Comparison of ENCODE assay signal across 23 cellular contexts in the genomic region with DNA sequence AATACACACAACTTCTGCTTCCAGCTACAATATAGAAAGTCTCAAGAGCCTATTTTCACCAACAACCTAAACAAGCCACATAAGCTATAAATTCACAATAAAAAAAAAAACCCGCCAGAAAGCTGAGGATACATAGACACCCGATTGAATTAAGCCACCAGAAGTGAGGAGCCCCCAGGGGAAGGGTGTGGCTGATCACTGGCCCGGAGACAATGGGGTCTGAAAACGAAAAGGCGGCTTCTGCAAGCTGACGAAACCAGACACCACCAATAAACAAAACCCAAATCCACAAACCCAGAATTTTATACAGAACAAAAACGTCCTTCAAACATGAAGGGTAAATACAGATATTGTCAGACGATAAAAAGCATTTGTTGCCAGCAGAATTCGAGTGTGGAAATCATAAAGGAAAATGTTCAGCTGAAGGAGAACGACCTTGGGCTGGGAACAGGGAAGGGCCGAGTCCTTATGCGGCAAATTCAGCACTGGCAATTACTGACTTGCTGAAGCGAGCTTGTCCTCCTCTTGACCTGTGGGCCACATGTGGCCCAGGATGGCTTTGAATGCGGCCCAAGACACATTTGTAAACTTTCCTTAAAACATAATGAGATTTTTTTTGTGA. TPM values are rescaled to one million over a fixed set of nuclear protein-coding genes. Genes with fewer than 3 reads are reported as not detected.
DNase-seq lines count a peak whose midpoint lies in the region; ATAC-seq, FAIRE-seq and TF ChIP-seq lines count a peak whose summit lies in the region.
"Had no signal": no experiment of that assay in that cellular context is flagged by ENCODE, and none has a peak within 500 bp of the region (broad histone marks: within the 10 kb centered on the region; RNA-seq: fewer than 3 reads in every experiment).

No MANE protein-coding gene starts in this region.

- H3K27ac Mint-ChIP-seq in activated naive CD4-positive, alpha-beta T cell treated with anti-CD3 and anti-CD28 coated beads, Interleukin-2, amount 50 U/mL, for 72 hours, result no peak overlapping the region
- H3K27ac Mint-ChIP-seq in activated naive CD8-positive, alpha-beta T cell treated with anti-CD3 and anti-CD28 coated beads for 36 hours, result no peak overlapping the region
- H3K27ac Mint-ChIP-seq in activated T-cell treated with anti-CD3 and anti-CD28 coated beads, Interleukin-2, amount 50 U/mL, for 24 hours, result no peak overlapping the region

- no peaks in the 10 kb centered on the region for H3K4me1 Mint-ChIP-seq in activated naive CD8-positive, alpha-beta T cell treated with anti-CD3 and anti-CD28 coated beads for 36 hours
- no peaks in the 10 kb centered on the region for H3K4me1 Mint-ChIP-seq in activated T-cell treated with anti-CD3 and anti-CD28 coated beads, Interleukin-2, amount 50 U/mL, for 24 hours (ENCODE audit: low read depth)
- H3K4me1 Mint-ChIP-seq: neural crest cell had no signal

- no peak for TF ChIP-seq POLR2A in HepG2 (IDR thresholded peaks at IDR 0.05; ENCODE audit: insufficient read depth in 1 of 2, low read depth in 2 of 2, low read length in 2 of 2)

- WGBS in HepG2 (ENCODE audit: low lambda C conversion rate), result 22% methylated on average over 14 of the region's 14 CpGs

- no peak overlapping the region for H3K27ac ChIP-seq in HepG2 (ENCODE audit: extremely low read length, insufficient read depth, low read length)
- H3K27ac ChIP-seq: testis, VCaP had no signal

- no peak overlapping the region for H3K4me3 ChIP-seq in HepG2 (replicated peaks in 1 of 3; ENCODE audit: insufficient read depth in 1 of 3, low read depth in 2 of 3, low read length in 3 of 3)
- H3K4me3 ChIP-seq: testis had no signal

- no peak overlapping the region for H3K9ac ChIP-seq in HepG2 (ENCODE audit: insufficient read depth, low read depth, low read length)

- TF ChIP-seq RAD21 in HepG2 (CRISPR knock-in tag; IDR thresholded peaks at IDR 0.05), result no peak

- H3K4me3 Mint-ChIP-seq in activated naive CD8-positive, alpha-beta T cell treated with anti-CD3 and anti-CD28 coated beads for 36 hours, result no peak overlapping the region
- no peak overlapping the region for H3K4me3 Mint-ChIP-seq in activated T-cell treated with anti-CD3 and anti-CD28 coated beads, Interleukin-2, amount 50 U/mL, for 24 hours
- H3K4me3 Mint-ChIP-seq: activated T-cell treated with anti-CD3 and anti-CD28 coated beads, Interleukin-2, amount 50 U/mL, for 4 hours; neural crest cell had no signal

- no peaks in the 10 kb centered on the region for H4K20me1 ChIP-seq in HepG2 (ENCODE audit: insufficient read depth, low read length)

- peaks cover 6 to 14% of the 10 kb centered on the region in 2 donors for H3K9me3 Mint-ChIP-seq in activated naive CD4-positive, alpha-beta T cell treated with anti-CD3 and anti-CD28 coated beads, Interleukin-2, amount 50 U/mL, for 72 hours
- peaks cover 18% of the 10 kb centered on the region for H3K9me3 Mint-ChIP-seq in activated naive CD8-positive, alpha-beta T cell treated with anti-CD3 and anti-CD28 coated beads for 36 hours
- H3K9me3 Mint-ChIP-seq in activated T-cell treated with anti-CD3 and anti-CD28 coated beads, Interleukin-2, amount 50 U/mL, for 24 hours, result peaks cover 14% of the 10 kb centered on the region

- DNase-seq in DMS79 treated with DMSO at 0.1 percent for 48 hours (lab: John Stamatoyannopoulos, UW), result peak; percentile 88
- DNase-seq in NCI-H146 (lab: John Stamatoyannopoulos, UW), result peak; percentile 48
- peak; percentile 48 for DNase-seq in NCI-H526 treated with DMSO at 0.1 percent for 48 hours (lab: John Stamatoyannopoulos, UW)
- peak; percentile 33 for DNase-seq in mesenteric fat pad (ENCODE audit: low spot score)
- no peak for DNase-seq in HepG2 (ENCODE audit: low spot score)
- no peak for DNase-seq in activated naive CD4-positive, alpha-beta T cell treated with anti-CD3 and anti-CD28 coated beads, Interleukin-2, amount 50 U/mL, for 72 hours (ENCODE audit: low spot score in 2 of 2)
- DNase-seq in activated naive CD8-positive, alpha-beta T cell treated with anti-CD3 and anti-CD28 coated beads for 36 hours, result no peak
- DNase-seq in activated T-cell treated with anti-CD3 and anti-CD28 coated beads, Interleukin-2, amount 50 U/mL, for 24 hours, result no peak
- DNase-seq: activated CD4-positive, alpha-beta T cell treated with anti-CD3 and anti-CD28 coated beads, Interleukin-2, amount 50 U/mL, for 48 hours; activated naive CD4-positive, alpha-beta T cell treated with anti-CD3 and anti-CD28 coated beads, Interleukin-2, amount 50 U/mL, for 16 hours; activated T-cell treated with anti-CD3 and anti-CD28 coated beads, Interleukin-2, amount 50 U/mL, for 4 hours; HCEC 1CT; hippocampal formation; Kasumi-1; NCI-H1694 treated with DMSO at 0.1 percent for 48 hours; Right ventricle myocardium superior; stimulated activated CD4-positive, alpha-beta T cell treated with anti-CD3 and anti-CD28 coated beads, Interleukin-12 subunit alpha, Interleukin-12 subunit beta, amount 100 ng/mL, for 4 hours; testis had no signal

- FAIRE-seq in HepG2 (lab: Jason Lieb, UNC), result no peak
- FAIRE-seq: colon, G401.6, keratinocyte had no signal

- TF ChIP-seq EP300 in HepG2 (IDR thresholded peaks at IDR 0.05; ENCODE audit: low read depth in 2 of 2, low read length in 2 of 2), result no peak
- no peak for TF ChIP-seq EP300 in HepG2 (CRISPR knock-in tag; IDR thresholded peaks at IDR 0.05; ENCODE audit: borderline replicate concordance)

- no TSS peak for BruUV-seq in HepG2 (replicated peaks; lab: Mats Ljungman, UMichigan)

- peaks cover 5% of the 10 kb centered on the region; the same call in 1 of the 2 replicates for H3K9me3 ChIP-seq in HepG2 (ENCODE audit: low read length)
- H3K9me3 ChIP-seq: testis had no signal

- intact Hi-C loops in HepG2 (cut with micrococcal nuclease; ENCODE audit: unreplicated experiment), result no loop called here

- CTCF ChIA-PET in HepG2 (lab: Yijun Ruan, JAX; ENCODE audit: low intra/inter-chr PET ratio, low total read pairs), result no interaction called here

- H3K79me2 ChIP-seq in HepG2 (ENCODE audit: insufficient read depth, low read length), result no peaks in the 10 kb centered on the region

- no peak overlapping the region for H2AFZ ChIP-seq in HepG2 (ENCODE audit: low read length)

- TF ChIP-seq CTCF in HepG2 (CRISPR knock-in tag; IDR thresholded peaks at IDR 0.05), result no peak

- in situ Hi-C loops in HepG2 (cut with HindIII; ENCODE audit: extremely low pct_ligation_motif_present, low pct_unique_long_range_greater_than_20kb), result no loop called here

- H3K27me3 ChIP-seq in HepG2 (ENCODE audit: control insufficient read depth in 1 of 2, insufficient read depth in 2 of 2, low read length in 2 of 2), result peaks cover 8 to 72% of the 10 kb centered on the region in 2 experiments
- H3K27me3 ChIP-seq: testis had no signal

- H3K4me2 ChIP-seq in HepG2 (ENCODE audit: low read depth, low read length), result no peak overlapping the region

- no peaks in the 10 kb centered on the region for H3K36me3 ChIP-seq in HepG2 (replicated peaks in 1 of 2; ENCODE audit: control insufficient read depth in 1 of 2, insufficient read depth in 2 of 2, low read length in 2 of 2)

- peaks cover 8 to 16% of the 10 kb centered on the region in 2 donors for H3K36me3 Mint-ChIP-seq in activated naive CD4-positive, alpha-beta T cell treated with anti-CD3 and anti-CD28 coated beads, Interleukin-2, amount 50 U/mL, for 72 hours
- H3K36me3 Mint-ChIP-seq in activated naive CD8-positive, alpha-beta T cell treated with anti-CD3 and anti-CD28 coated beads for 36 hours, result no peaks in the 10 kb centered on the region
- H3K36me3 Mint-ChIP-seq in activated T-cell treated with anti-CD3 and anti-CD28 coated beads, Interleukin-2, amount 50 U/mL, for 24 hours (ENCODE audit: low read depth), result no peaks in the 10 kb centered on the region

- POLR2A ChIA-PET in HepG2 (lab: Yijun Ruan, JAX), result no interaction called here

- ATAC-seq in HepG2, result no peak
- no peak for ATAC-seq in activated naive CD4-positive, alpha-beta T cell treated with anti-CD3 and anti-CD28 coated beads, Interleukin-2, amount 50 U/mL, for 72 hours
- ATAC-seq: activated T-cell treated with anti-CD3 and anti-CD28 coated beads, Interleukin-2, amount 50 U/mL, for 4 hours had no signal

- H3K4me1 ChIP-seq in HepG2 (ENCODE audit: insufficient read depth, low read length), result no peaks in the 10 kb centered on the region
- H3K4me1 ChIP-seq: testis had no signal

- peaks cover 32% of the 10 kb centered on the region for H3K27me3 Mint-ChIP-seq in activated naive CD8-positive, alpha-beta T cell treated with anti-CD3 and anti-CD28 coated beads for 36 hours
- H3K27me3 Mint-ChIP-seq in activated T-cell treated with anti-CD3 and anti-CD28 coated beads, Interleukin-2, amount 50 U/mL, for 24 hours, result peaks cover 33% of the 10 kb centered on the region

RNA-seq across cellular contexts. Expression of a gene that starts 39.6 kb away (rescaled TPM):
- total RNA-seq in mesenteric fat pad (2.0 TPM), HepG2 (2016; rRNA removed; fragmentation: Illumina TruSeq; extraction: Trizol) (8.1 and 9.4 TPM in 2 replicates)
- total RNA-seq in HepG2 (2016; cell fraction: cytosol; rRNA removed; fragmentation: Illumina TruSeq; extraction: Trizol; ENCODE audit: low read depth), result 11.3 and 14.4 TPM in 2 replicates
- total RNA-seq in HepG2 (2016; cell fraction: insoluble cytoplasmic fraction; rRNA removed; fragmentation: Illumina TruSeq; extraction: Trizol), result 6.5 and 9.1 TPM in 2 replicates
- 6.6 and 7.9 TPM in 2 replicates for total RNA-seq in HepG2 (2016; cell fraction: membrane; rRNA removed; fragmentation: Illumina TruSeq; extraction: Trizol)
- 11.4 and 12.2 TPM in 2 replicates for total RNA-seq in HepG2 (2016; cell fraction: nucleus; rRNA removed; fragmentation: Illumina TruSeq; extraction: Trizol)
- polyA plus RNA-seq in HepG2 (2011; rRNA removed), result 3.4 and 4.4 TPM in 2 replicates
- 1.9 and 3.9 TPM in 2 replicates for polyA plus RNA-seq in HepG2 (2011; cell fraction: cytosol; rRNA removed)
- 8.5 and 11.6 TPM in 2 replicates for polyA plus RNA-seq in HepG2 (2011; cell fraction: nucleus; rRNA removed)
- polyA plus RNA-seq in HepG2 (2012), result 1.8 and 3.2 TPM in 2 replicates
- 0.64 and 0.84 TPM in 2 replicates for polyA plus RNA-seq in HepG2 (2016; cell fraction: cytosol; fragmentation: Illumina TruSeq; extraction: Trizol; ENCODE audit: low read depth)
- polyA plus RNA-seq in HepG2 (2016; cell fraction: insoluble cytoplasmic fraction; fragmentation: Illumina TruSeq; extraction: Trizol; ENCODE audit: low read depth), result 6.3 and 7.6 TPM in 2 replicates
- polyA plus RNA-seq in HepG2 (2016; cell fraction: membrane; fragmentation: Illumina TruSeq; extraction: Trizol; ENCODE audit: low read depth), result 1.9 and 2.0 TPM in 2 replicates
- polyA plus RNA-seq in HepG2 (2016; cell fraction: nucleus; fragmentation: Illumina TruSeq; extraction: Trizol; ENCODE audit: insufficient read depth, low read depth), result 17.4 and 20.5 TPM in 2 replicates
- 15.4 and 136 TPM in 2 replicates for polyA minus RNA-seq in HepG2 (2011; rRNA and poly(A)+ RNA removed; ENCODE audit: low replicate concordance)
- polyA minus RNA-seq in HepG2 (2011; cell fraction: cytosol; rRNA and poly(A)+ RNA removed), result 3.4 and 4.0 TPM in 2 replicates
- 13.1 and 17.0 TPM in 2 replicates for polyA minus RNA-seq in HepG2 (2011; cell fraction: nucleus; rRNA and poly(A)+ RNA removed)
- total RNA-seq in activated naive CD4-positive, alpha-beta T cell treated with anti-CD3 and anti-CD28 coated beads, Interleukin-2, amount 50 U/mL, for 72 hours, result 10 to 100 TPM; 24.8 to 44.2 TPM
- 10 to 100 TPM; 21.9 to 23.8 TPM for total RNA-seq in activated naive CD8-positive, alpha-beta T cell treated with anti-CD3 and anti-CD28 coated beads for 36 hours

RNA-seq across cellular contexts. Expression of a gene that starts 48.3 kb away (rescaled TPM):
- total RNA-seq in mesenteric fat pad (1.1 TPM), HepG2 (2016; rRNA removed; fragmentation: Illumina TruSeq; extraction: Trizol) (1.2 and 1.8 TPM in 2 replicates)
- total RNA-seq in HepG2 (2016; cell fraction: cytosol; rRNA removed; fragmentation: Illumina TruSeq; extraction: Trizol; ENCODE audit: low read depth), result 0.30 and 0.35 TPM in 2 replicates
- 1.3 and 1.6 TPM in 2 replicates for total RNA-seq in HepG2 (2016; cell fraction: insoluble cytoplasmic fraction; rRNA removed; fragmentation: Illumina TruSeq; extraction: Trizol)
- total RNA-seq in HepG2 (2016; cell fraction: membrane; rRNA removed; fragmentation: Illumina TruSeq; extraction: Trizol), result 1.5 and 1.9 TPM in 2 replicates
- total RNA-seq in HepG2 (2016; cell fraction: nucleus; rRNA removed; fragmentation: Illumina TruSeq; extraction: Trizol), result 1.1 and 1.2 TPM in 2 replicates
- 1.5 and 1.9 TPM in 2 replicates for polyA plus RNA-seq in HepG2 (2011; rRNA removed)
- 1.4 TPM in 2 replicates for polyA plus RNA-seq in HepG2 (2011; cell fraction: cytosol; rRNA removed)
- polyA plus RNA-seq in HepG2 (2011; cell fraction: nucleus; rRNA removed), result 2.2 and 2.4 TPM in 2 replicates
- polyA plus RNA-seq in HepG2 (2012), result 1.1 and 1.4 TPM in 2 replicates
- 0.37 and 0.43 TPM in 2 replicates for polyA plus RNA-seq in HepG2 (2016; cell fraction: cytosol; fragmentation: Illumina TruSeq; extraction: Trizol; ENCODE audit: low read depth)
- polyA plus RNA-seq in HepG2 (2016; cell fraction: insoluble cytoplasmic fraction; fragmentation: Illumina TruSeq; extraction: Trizol; ENCODE audit: low read depth), result 1.7 and 1.8 TPM in 2 replicates
- polyA plus RNA-seq in HepG2 (2016; cell fraction: membrane; fragmentation: Illumina TruSeq; extraction: Trizol; ENCODE audit: low read depth), result 1.4 and 1.6 TPM in 2 replicates
- polyA plus RNA-seq in HepG2 (2016; cell fraction: nucleus; fragmentation: Illumina TruSeq; extraction: Trizol; ENCODE audit: insufficient read depth, low read depth), result 1.9 and 2.4 TPM in 2 replicates
- polyA minus RNA-seq in HepG2 (2011; rRNA and poly(A)+ RNA removed; ENCODE audit: low replicate concordance), result 0.76 and 1.0 TPM in 2 replicates
- 0.35 and 0.49 TPM in 2 replicates for polyA minus RNA-seq in HepG2 (2011; cell fraction: cytosol; rRNA and poly(A)+ RNA removed)
- polyA minus RNA-seq in HepG2 (2011; cell fraction: nucleus; rRNA and poly(A)+ RNA removed), result 0.99 and 1.0 TPM in 2 replicates
- total RNA-seq in activated naive CD4-positive, alpha-beta T cell treated with anti-CD3 and anti-CD28 coated beads, Interleukin-2, amount 50 U/mL, for 72 hours, result 1 to 10 TPM; 1.6 to 2.0 TPM
- 1 to 10 TPM; 2.1 to 2.4 TPM for total RNA-seq in activated naive CD8-positive, alpha-beta T cell treated with anti-CD3 and anti-CD28 coated beads for 36 hours

Comparison
In these comparisons a context has a peak if more than half of its experiments do, and no peak if none do; other contexts are left out.
1. DNase-seq: peak in DMS79 treated with DMSO at 0.1 percent for 48 hours (single experiment), NCI-H146 (single experiment), NCI-H526 treated with DMSO at 0.1 percent for 48 hours (single experiment) and mesenteric fat pad (single experiment); none in HepG2 (single experiment), activated naive CD4-positive, alpha-beta T cell treated with anti-CD3 and anti-CD28 coated beads, Interleukin-2, amount 50 U/mL, for 72 hours (0 of 2), activated naive CD8-positive, alpha-beta T cell treated with anti-CD3 and anti-CD28 coated beads for 36 hours (single experiment) and activated T-cell treated with anti-CD3 and anti-CD28 coated beads, Interleukin-2, amount 50 U/mL, for 24 hours (single experiment).